ENCODE assay signal across 7 cellular contexts in genomic region chr2:240557101-240557751, GRCh38. TPM values are rescaled to one million over a fixed set of nuclear protein-coding genes. Genes with fewer than 3 reads are reported as not detected.
DNase-seq lines count a peak whose midpoint lies in the region; ATAC-seq, FAIRE-seq and TF ChIP-seq lines count a peak whose summit lies in the region.
"Had no signal": no experiment of that assay in that cellular context is flagged by ENCODE, and none has a peak within 500 bp of the region (broad histone marks: within the 10 kb centered on the region; RNA-seq: fewer than 3 reads in every experiment).

No MANE protein-coding gene starts in this region.

- ATAC-seq in pancreas (no peak), HG03135 (IDR thresholded peaks at IDR 0.05; ENCODE audit: unreplicated experiment) (no peak), GM18858 (IDR thresholded peaks at IDR 0.05; ENCODE audit: unreplicated experiment) (no peak)
- ATAC-seq: body of pancreas had no signal

- no peaks in the 10 kb centered on the region for H3K9me3 Mint-ChIP-seq in chondrocyte (ENCODE audit: low read depth)

- no peak overlapping the region for H3K27ac ChIP-seq in pancreas
- H3K27ac ChIP-seq: body of pancreas had no signal

- WGBS in pancreas, 2 donors = 46 to 48% methylated on average over 51 of the region's 51 CpGs

- no peaks in the 10 kb centered on the region for H3K27me3 Mint-ChIP-seq in chondrocyte (ENCODE audit: low read depth)

- H3K36me3 Mint-ChIP-seq in chondrocyte (ENCODE audit: low read depth) = no peaks in the 10 kb centered on the region

- intact Hi-C loops in pancreas (cut with DNase I) = no loop called here

- H3K4me1 Mint-ChIP-seq in chondrocyte (ENCODE audit: low read depth) = peaks cover 30% of the 10 kb centered on the region

- FAIRE-seq in pancreas (lab: Jason Lieb, UNC) (no peak), frontal cortex (lab: Jason Lieb, UNC) (no peak)

- H3K27me3 ChIP-seq in H7 (ENCODE audit: control insufficient read depth, insufficient read depth, low read length) (peaks cover 20% of the 10 kb centered on the region), pancreas (no peaks in the 10 kb centered on the region)
- H3K27me3 ChIP-seq: body of pancreas had no signal

- no peaks in the 10 kb centered on the region for H3K9me3 ChIP-seq in pancreas
- H3K9me3 ChIP-seq: body of pancreas had no signal

- H3K4me3 Mint-ChIP-seq in chondrocyte (ENCODE audit: unreplicated experiment) = peak overlapping the region; percentile 33

- no peaks in the 10 kb centered on the region; the same call in 1 of the 2 replicates for H3K36me3 ChIP-seq in H7 (replicated peaks; ENCODE audit: control insufficient read depth, insufficient read depth, low read length)
- H3K36me3 ChIP-seq in pancreas = no peaks in the 10 kb centered on the region

- TF ChIP-seq CTCF in chondrocyte (IDR thresholded peaks at IDR 0.05) = no peak
- no peak for TF ChIP-seq CTCF in pancreas (IDR thresholded peaks at IDR 0.05)

- peaks cover 15 to 19% (median 17%) of the 10 kb centered on the region in 3 donors for H3K4me1 ChIP-seq in pancreas

- peak; percentile 70 for DNase-seq in H7
- DNase-seq in chondrocyte (ENCODE audit: low spot score) = peak; percentile 94
- peak in 4 of 6 donors; percentile 26 to 74 (median 45) for DNase-seq in pancreas
- DNase-seq in frontal cortex (ENCODE audit: low spot score in 2 of 2) = no peak

- H3K4me3 ChIP-seq in H7 (ENCODE audit: insufficient read depth, low read depth, low read length) (peak overlapping the region; percentile 27), pancreas (peak overlapping the region in 3 of 4 donors; percentile 18 to 46 (median 31))
- H3K4me3 ChIP-seq: body of pancreas had no signal

- no peak overlapping the region for H3K27ac Mint-ChIP-seq in chondrocyte (ENCODE audit: unreplicated experiment)

RNA-seq across cellular contexts. Expression of gene ANKMY1, which starts 0.6 kb away (rescaled TPM):
- 3.6 and 8.9 TPM in 2 replicates for total RNA-seq in H7 (2014; rRNA removed; shearing (Covaris generic))
- total RNA-seq in chondrocyte (9.5 to 20.6 TPM (median 10.8 TPM) in 3 replicates), pancreas (10 to 100 TPM in 4 of 6 donors, 1 to 10 TPM in 2; 6.9 to 11.8 (median 10.3) TPM), frontal cortex (4.9 TPM)
- polyA plus RNA-seq in pancreas = 10 to 100 TPM; 11.3 to 20.1 TPM

RNA-seq across cellular contexts. Expression of gene DUSP28, which starts 2.9 kb away (rescaled TPM):
- 2.4 and 2.5 TPM in 2 replicates for total RNA-seq in H7 (2014; rRNA removed; shearing (Covaris generic))
- total RNA-seq in chondrocyte (3.4 to 4.7 TPM (median 3.7 TPM) in 3 replicates), pancreas (1 to 10 TPM; 1.6 to 3.5 (median 2.4) TPM), frontal cortex (9.8 TPM)
- 1 to 10 TPM; 2.6 to 5.0 TPM for polyA plus RNA-seq in pancreas

RNA-seq across cellular contexts. Expression of gene RNPEPL1, which starts 11.1 kb away (rescaled TPM):
- total RNA-seq in H7 (2014; rRNA removed; shearing (Covaris generic)) = 10.3 and 15.2 TPM in 2 replicates
- 54.9 to 63.2 TPM (median 61.3 TPM) in 3 replicates for total RNA-seq in chondrocyte
- total RNA-seq in pancreas = 10 to 100 TPM; 37.1 to 48.5 (median 39.6) TPM
- polyA plus RNA-seq in pancreas = 100 to 1,000 TPM in 1 of 2 donors, 10 to 100 TPM in 1; 80.3 to 195 TPM
- total RNA-seq in frontal cortex = 4.5 TPM

RNA-seq across cellular contexts. Expression of gene CAPN10, which starts 29.3 kb away (rescaled TPM):
- total RNA-seq in H7 (2014; rRNA removed; shearing (Covaris generic)) = 66.5 and 69.0 TPM in 2 replicates
- total RNA-seq in chondrocyte (22.0 to 29.4 TPM (median 22.7 TPM) in 3 replicates), pancreas (10 to 100 TPM in 3 of 6 donors, 1 to 10 TPM in 3; 8.6 to 19.0 (median 10.9) TPM), frontal cortex (30.6 TPM)
- 10 to 100 TPM; 47.0 to 49.3 TPM for polyA plus RNA-seq in pancreas

Comparison
In these comparisons a context has a peak if more than half of its experiments do, and no peak if none do; other contexts are left out.
1. DNase-seq: peak in H7 (single experiment), chondrocyte (single experiment) and pancreas (4 of 6); none in frontal cortex (0 of 2).